Comparison of ENCODE assay signal across 8 cellular contexts in the genomic region with DNA sequence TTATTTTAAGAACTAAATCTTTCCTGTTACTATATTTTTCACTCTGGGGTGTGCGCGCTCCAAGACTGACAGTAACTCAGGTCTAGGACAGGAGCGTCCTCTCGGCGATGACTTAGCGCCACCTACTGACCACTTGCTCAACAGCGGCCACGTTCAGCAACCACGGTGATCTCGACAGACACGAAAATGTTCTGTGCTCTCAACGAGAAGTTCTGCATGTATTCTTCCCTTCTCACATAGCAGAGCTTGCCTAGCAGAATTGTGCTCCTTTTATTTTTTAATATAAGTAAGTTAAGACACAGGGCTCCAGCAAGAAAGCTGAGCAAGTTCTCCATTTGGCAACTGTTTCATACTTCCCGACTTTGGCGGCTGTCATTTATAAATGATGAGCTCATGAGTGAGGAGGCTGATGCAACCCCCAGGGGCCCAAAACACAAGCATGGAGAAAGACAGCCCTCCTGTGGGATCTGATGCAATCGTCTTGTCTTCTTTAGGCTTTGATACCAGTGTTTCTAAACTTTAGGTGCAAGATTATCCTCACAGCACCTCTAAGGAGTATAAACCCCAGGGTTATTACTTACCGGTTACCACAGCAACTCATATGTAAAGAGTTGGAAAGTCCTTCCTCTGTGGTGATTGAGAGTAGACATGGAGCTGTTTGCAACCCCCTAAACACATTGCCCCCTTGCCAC.
A peak's percentile ranks its signal among the peaks of the same experiment; 100 is the strongest.
DNase-seq lines count a peak whose midpoint lies in the region; ATAC-seq and TF ChIP-seq lines count a peak whose summit lies in the region.

No MANE protein-coding gene starts in this region.

- H2BK12ac ChIP-seq in neuronal stem cell (ENCODE audit: low read length), result no peak overlapping the region

- H2AFZ ChIP-seq in neuronal stem cell (ENCODE audit: low read length), result peak overlapping the region; percentile 51

- H3K4me1 ChIP-seq in Peyer's patch (no peaks in the 10 kb centered on the region), neuronal stem cell (ENCODE audit: control insufficient read depth in 2 of 2, insufficient read depth in 1 of 2, low read depth in 1 of 2, low read length in 2 of 2) (no peaks in the 10 kb centered on the region), stomach (peaks cover 0 to 12% (median 4%) of the 10 kb centered on the region in 4 donors)

- intact Hi-C loops in stomach (cut with DNase I; ENCODE audit: low total_unique reads), result no loop called here

- no peak overlapping the region for H2BK15ac ChIP-seq in neuronal stem cell (ENCODE audit: low read length)

- DNase-seq in EL (peak; percentile 89), KG1 (lab: John Stamatoyannopoulos, UW) (peak; percentile 91), Peyer's patch (peak; percentile 73 to 92 (median 75)), fibroblast of peridontal ligament (ENCODE audit: extremely low read depth) (peak; percentile 97), neuronal stem cell (ENCODE audit: low spot score) (peak; percentile 74), stomach (peak; percentile 79)
- DNase-seq in activated T-cell treated with anti-CD3 and anti-CD28 coated beads, Interleukin-2, amount 50 U/mL, for 48 hours, result peak; percentile 83 to 89

- TF ChIP-seq EP300 in stomach (IDR thresholded peaks at IDR 0.05), result no peak

- TF ChIP-seq CTCF in Peyer's patch (IDR thresholded peaks at IDR 0.05) (peak; percentile 65 to 90 (median 76)), stomach (IDR thresholded peaks at IDR 0.05) (peak in 5 of 7 experiments; percentile 55 to 93 (median 82))

- no peaks in the 10 kb centered on the region for H3K36me3 ChIP-seq in Peyer's patch
- H3K36me3 ChIP-seq in neuronal stem cell (replicated peaks in 1 of 2; ENCODE audit: control insufficient read depth in 2 of 2, insufficient read depth in 2 of 2, low read length in 2 of 2), result no peaks in the 10 kb centered on the region
- no peaks in the 10 kb centered on the region for H3K36me3 ChIP-seq in stomach

- no peak overlapping the region for H3K9ac ChIP-seq in neuronal stem cell (ENCODE audit: low read depth, low read length, poor library complexity)

- peak; percentile 94 for ATAC-seq in GM21825 (IDR thresholded peaks at IDR 0.05; ENCODE audit: unreplicated experiment)

- no peak overlapping the region for H2AK5ac ChIP-seq in neuronal stem cell (ENCODE audit: low read depth, low read length)

- no peak overlapping the region for H3K23ac ChIP-seq in neuronal stem cell (ENCODE audit: low read depth, low read length, poor library complexity)

- no CpG with 5 or more reads among the region's 16 CpGs for WGBS in neuronal stem cell (ENCODE audit: extremely low coverage in 2 of 2, insufficient read length in 2 of 2, insufficient replicate concordance in 1 of 2), 2 donors
- 5 to 8% (median 7%) methylated on average over 16 of the region's 16 CpGs for WGBS in stomach, 5 donors

- no peaks in the 10 kb centered on the region for H3K79me1 ChIP-seq in neuronal stem cell (ENCODE audit: low read depth, low read length)

- no peak for TF ChIP-seq POLR2A in Peyer's patch (IDR thresholded peaks at IDR 0.05)
- TF ChIP-seq POLR2A in stomach (IDR thresholded peaks at IDR 0.05), result no peak

- H3K27ac ChIP-seq in Peyer's patch (no peak overlapping the region), neuronal stem cell (replicated peaks; ENCODE audit: low read length) (no peak overlapping the region), stomach (peak overlapping the region in 1 of 5 donors; percentile 38)

- no peak overlapping the region for H4K8ac ChIP-seq in neuronal stem cell (ENCODE audit: low read depth, low read length)

- no peak overlapping the region for H4K91ac ChIP-seq in neuronal stem cell (ENCODE audit: low read depth, low read length, poor library complexity)

- H3K4ac ChIP-seq in neuronal stem cell (ENCODE audit: low read length), result no peak overlapping the region

- no peaks in the 10 kb centered on the region for H3K9me3 ChIP-seq in Peyer's patch
- peaks cover 0 to 1% of the 10 kb centered on the region in 2 donors for H3K9me3 ChIP-seq in neuronal stem cell (replicated peaks in 1 of 2; ENCODE audit: control insufficient read depth in 2 of 2, insufficient read depth in 1 of 2, low read depth in 1 of 2, low read length in 2 of 2)
- H3K9me3 ChIP-seq in stomach, result peaks cover 6 to 19% (median 13%) of the 10 kb centered on the region in 4 donors

- no peak overlapping the region for H3K18ac ChIP-seq in neuronal stem cell (ENCODE audit: low read length)

- H3K4me2 ChIP-seq in neuronal stem cell (ENCODE audit: insufficient read depth, low read length, poor library complexity, severe bottlenecking), result no peak overlapping the region

- H2BK5ac ChIP-seq in neuronal stem cell (ENCODE audit: low read length), result no peak overlapping the region

- no peaks in the 10 kb centered on the region for H3K27me3 ChIP-seq in Peyer's patch
- no peaks in the 10 kb centered on the region for H3K27me3 ChIP-seq in neuronal stem cell (ENCODE audit: control insufficient read depth in 3 of 3, insufficient read depth in 3 of 3, low read depth in 1 of 3, low read length in 3 of 3)
- H3K27me3 ChIP-seq in stomach, result no peaks in the 10 kb centered on the region

- H2BK120ac ChIP-seq in neuronal stem cell (ENCODE audit: low read depth, low read length), result no peak overlapping the region

- peak overlapping the region in 1 of 4 donors; percentile 4 for H3K4me3 ChIP-seq in Peyer's patch
- H3K4me3 ChIP-seq in neuronal stem cell (ENCODE audit: low read length in 2 of 2), result no peak overlapping the region
- H3K4me3 ChIP-seq in stomach, result no peak overlapping the region

- H3K14ac ChIP-seq in neuronal stem cell (ENCODE audit: low read length), result no peak overlapping the region
